8 cellular contexts compared by ENCODE assay signal in the genomic region with DNA sequence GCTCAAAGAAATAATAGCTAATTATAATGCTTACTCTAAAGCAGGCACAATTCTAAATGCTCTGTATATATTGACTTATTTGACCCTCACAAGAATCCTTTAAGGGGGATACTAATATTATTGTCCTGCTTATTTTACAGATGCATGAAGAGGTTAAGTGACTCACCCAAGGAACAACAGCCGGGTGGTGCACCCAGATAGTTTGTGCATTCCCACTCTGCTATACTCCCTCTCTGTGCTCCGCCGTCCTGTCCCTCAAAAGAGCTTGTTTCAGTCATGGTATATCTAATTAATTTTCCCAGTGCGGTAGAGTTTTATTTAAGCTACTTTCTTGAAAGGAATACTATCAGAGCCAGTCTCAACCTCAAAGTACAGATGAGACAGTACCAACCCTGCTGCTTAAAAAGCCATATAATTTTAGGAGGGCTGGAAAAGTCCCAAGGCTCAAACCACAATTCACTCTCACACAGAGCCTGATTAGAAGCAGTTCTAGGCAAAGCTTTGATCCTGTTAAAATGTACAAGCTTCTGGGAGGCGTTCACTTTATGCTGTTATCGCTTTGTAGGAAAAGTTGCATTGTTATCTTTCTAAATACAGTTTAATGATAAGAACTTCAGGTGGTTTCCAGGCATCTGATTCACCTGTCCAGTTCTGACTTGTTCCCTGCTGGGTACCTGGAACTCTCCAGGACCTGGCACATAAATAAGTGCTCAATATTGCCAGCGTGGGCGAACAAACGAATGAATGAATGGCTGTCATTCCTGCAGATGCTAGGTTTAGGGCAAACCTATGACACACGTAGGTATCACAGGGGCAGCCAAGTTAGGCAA.
A peak's percentile ranks its signal among the peaks of the same experiment; 100 is the strongest.
DNase-seq lines count a peak whose midpoint lies in the region; ATAC-seq, FAIRE-seq and TF ChIP-seq lines count a peak whose summit lies in the region.
"Had no signal": no experiment of that assay in that cellular context is flagged by ENCODE, and none has a peak within 500 bp of the region (broad histone marks: within the 10 kb centered on the region; RNA-seq: fewer than 3 reads in every experiment).

No MANE protein-coding gene starts in this region.

- H3K9me3 ChIP-seq in skeletal muscle satellite cell (replicated peaks; ENCODE audit: low read length) = no peaks in the 10 kb centered on the region

- TF ChIP-seq CTCF in foreskin keratinocyte (conservative IDR thresholded peaks at IDR 0.05) = no peak

- H3K27me3 Mint-ChIP-seq in activated CD4-positive, alpha-beta memory T cell treated with anti-CD3 and anti-CD28 coated beads, Interleukin-2, amount 10 ng/mL, durations not matched to agents 7 days and 5 days = no peaks in the 10 kb centered on the region

- CTCF ChIA-PET in activated CD4-positive, alpha-beta memory T cell treated with anti-CD3 and anti-CD28 coated beads, Interleukin-2, amount 10 ng/mL, durations not matched to agents 7 days and 5 days (lab: Charles Lee) = interaction anchor here (0.6 to 4.2 kb wide), 13 partner anchors 9 to 99 kb away, joined by 3 to 39 read pairs (median 5); no protein-coding TSS in a partner anchor

- H3K36me3 ChIP-seq in skeletal muscle satellite cell (ENCODE audit: insufficient read depth, low read length) = peaks cover 4% of the 10 kb centered on the region

- peak; percentile 66 for ATAC-seq in foreskin keratinocyte
- ATAC-seq in GM19455 (IDR thresholded peaks at IDR 0.05; ENCODE audit: unreplicated experiment) = no peak

- peak overlapping the region; percentile 58 for H3K9ac ChIP-seq in skeletal muscle satellite cell (ENCODE audit: low read depth, low read length)

- POLR2A ChIA-PET in activated CD4-positive, alpha-beta memory T cell treated with anti-CD3 and anti-CD28 coated beads, Interleukin-2, amount 10 ng/mL, durations not matched to agents 7 days and 5 days (lab: Charles Lee) = interaction anchor here (0.9 to 4.2 kb wide), 23 partner anchors 8 to 82 kb away, joined by 3 to 74 read pairs (median 5); no protein-coding TSS in a partner anchor

- FAIRE-seq in RCC 7860 (lab: Jason Lieb, UNC) = no peak

- peak overlapping the region; percentile 74 for H3K4me2 ChIP-seq in skeletal muscle satellite cell (ENCODE audit: low read length)

- peaks cover 57% of the 10 kb centered on the region for H3K4me1 ChIP-seq in foreskin keratinocyte
- H3K4me1 ChIP-seq in skeletal muscle satellite cell (ENCODE audit: control insufficient read depth, insufficient read depth, low read length) = peaks cover 52% of the 10 kb centered on the region

- H3K27ac ChIP-seq in foreskin keratinocyte = peak overlapping the region; percentile 92

- H3K4me3 Mint-ChIP-seq in activated CD4-positive, alpha-beta memory T cell treated with anti-CD3 and anti-CD28 coated beads, Interleukin-2, amount 10 ng/mL, durations not matched to agents 7 days and 5 days = peak overlapping the region; percentile 54

- peak overlapping the region; percentile 25 for H3K4me3 ChIP-seq in skeletal muscle satellite cell (ENCODE audit: low read length)

- peaks cover 28% of the 10 kb centered on the region for H3K36me3 Mint-ChIP-seq in activated CD4-positive, alpha-beta memory T cell treated with anti-CD3 and anti-CD28 coated beads, Interleukin-2, amount 10 ng/mL, durations not matched to agents 7 days and 5 days (ENCODE audit: low read depth)

- H3K27me3 ChIP-seq in foreskin keratinocyte (no peaks in the 10 kb centered on the region), skeletal muscle satellite cell (ENCODE audit: control insufficient read depth, insufficient read depth, low read length) (no peaks in the 10 kb centered on the region)

- peak overlapping the region; percentile 85 for H3K27ac Mint-ChIP-seq in activated CD4-positive, alpha-beta memory T cell treated with anti-CD3 and anti-CD28 coated beads, Interleukin-2, amount 10 ng/mL, durations not matched to agents 7 days and 5 days

- DNase-seq in HT-29 (ENCODE audit: low spot score) (peak; percentile 61), foreskin keratinocyte (peak; percentile 72 to 81), D341Med (ENCODE audit: low spot score) (no peak), RCC 7860 (ENCODE audit: low spot score) (no peak)
- DNase-seq in activated CD4-positive, alpha-beta memory T cell treated with anti-CD3 and anti-CD28 coated beads, Interleukin-2, amount 10 ng/mL, durations not matched to agents 7 days and 5 days = no peak
- DNase-seq: effector CD8-positive, alpha-beta T cell had no signal

- no peaks in the 10 kb centered on the region for H3K9me3 Mint-ChIP-seq in activated CD4-positive, alpha-beta memory T cell treated with anti-CD3 and anti-CD28 coated beads, Interleukin-2, amount 10 ng/mL, durations not matched to agents 7 days and 5 days

- peaks cover 86% of the 10 kb centered on the region for H3K4me1 Mint-ChIP-seq in activated CD4-positive, alpha-beta memory T cell treated with anti-CD3 and anti-CD28 coated beads, Interleukin-2, amount 10 ng/mL, durations not matched to agents 7 days and 5 days

Comparison
In these comparisons a context has a peak if more than half of its experiments do, and no peak if none do; other contexts are left out.
1. DNase-seq: peak in HT-29 (single experiment) and foreskin keratinocyte (2 of 2); none in activated CD4-positive, alpha-beta memory T cell treated with anti-CD3 and anti-CD28 coated beads, Interleukin-2, amount 10 ng/mL, durations not matched to agents 7 days and 5 days (single experiment), D341Med (single experiment) and RCC 7860 (single experiment).